In the genomic region with DNA sequence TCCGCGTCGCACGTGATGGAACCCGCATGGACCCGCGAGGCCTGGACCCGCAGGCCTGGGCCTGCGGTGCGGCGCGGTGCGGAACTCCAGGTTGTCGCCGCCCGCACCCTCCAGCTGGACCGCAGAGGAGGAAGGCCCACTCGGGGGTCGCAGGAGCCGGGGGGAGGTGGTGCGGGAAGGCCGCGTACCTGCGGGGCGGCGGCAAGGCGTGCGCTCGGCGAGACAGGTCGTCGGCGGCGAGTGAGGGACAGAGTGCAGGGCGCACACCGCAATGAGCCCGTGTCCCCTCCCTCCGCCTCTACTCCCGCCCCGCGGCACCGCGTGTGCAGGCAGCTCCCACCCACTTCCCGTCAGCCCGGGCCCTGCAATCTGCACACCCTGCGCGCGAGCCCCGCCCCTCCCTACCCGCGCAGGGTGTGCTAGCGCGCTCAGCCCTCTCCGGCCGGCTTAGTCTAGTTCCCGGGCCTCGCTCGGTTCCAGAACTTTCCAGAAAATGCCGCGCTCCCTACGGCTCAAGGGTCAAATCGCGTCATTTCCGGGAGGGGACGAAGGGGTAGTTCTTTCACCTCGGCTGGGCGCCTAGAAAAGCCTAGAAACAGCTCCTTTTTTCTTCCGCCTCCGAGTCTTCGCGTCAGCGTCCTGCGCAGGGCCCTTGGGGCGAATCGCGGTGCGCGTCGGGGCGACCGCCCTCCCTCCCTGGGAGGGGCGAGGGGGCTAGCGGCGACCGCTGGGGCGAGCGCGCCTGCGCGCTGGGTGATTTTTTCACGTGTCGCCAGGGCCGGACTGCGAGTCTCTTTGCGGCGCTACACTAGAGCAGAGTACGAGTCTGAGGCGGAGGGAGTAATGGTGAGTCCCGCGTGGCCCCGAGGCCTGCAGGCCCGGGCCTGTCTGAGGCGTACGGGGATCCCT, we compare ENCODE assay signal across 8 cellular contexts. TPM values are rescaled to one million over a fixed set of nuclear protein-coding genes. Genes with fewer than 3 reads are reported as not detected.
DNase-seq lines count a peak whose midpoint lies in the region; ATAC-seq, FAIRE-seq and TF ChIP-seq lines count a peak whose summit lies in the region.

Gene HSPD1 (minus strand): TSS at position 247 of the 909 bp plus-strand sequence. CDS start 992 bp downstream, outside the sequence.
Gene HSPE1 (plus strand): TSS at position 786 of the 909 bp plus-strand sequence. CDS start 58 bp downstream, at position 844.

- H3K36me3 ChIP-seq in keratinocyte (ENCODE audit: control insufficient read depth in 2 of 2, extremely low read depth in 1 of 2, insufficient read depth in 2 of 2, low read length in 2 of 2) = peaks cover 19 to 36% of the 10 kb centered on the region in 2 experiments

- no peaks in the 10 kb centered on the region for H3K9me3 ChIP-seq in keratinocyte (ENCODE audit: control insufficient read depth, low read depth, low read length)

- dilution Hi-C loops in keratinocyte (cut with MboI; ENCODE audit: extremely low pct_ligation_motif_present, low sequenced_read_pairs) = no loop called here

- H4K20me1 ChIP-seq in keratinocyte (ENCODE audit: control insufficient read depth, extremely low read depth, insufficient read depth, low read length) = peaks cover 9% of the 10 kb centered on the region

- H3K27me3 ChIP-seq in keratinocyte (ENCODE audit: control insufficient read depth, extremely low read depth, insufficient read depth, low read length) = no peaks in the 10 kb centered on the region

- FAIRE-seq in keratinocyte (lab: Jason Lieb, UNC) = no peak

- H3K79me2 ChIP-seq in keratinocyte (ENCODE audit: control insufficient read depth, insufficient read depth, low read length) = peaks cover 87% of the 10 kb centered on the region

- no peaks in the 10 kb centered on the region for H3K9me1 ChIP-seq in keratinocyte (ENCODE audit: control insufficient read depth, extremely low read depth, insufficient read depth, low read length)

- H3K9ac ChIP-seq in keratinocyte (ENCODE audit: control insufficient read depth, extremely low read depth, insufficient read depth, low read length) = peak within 1 kb of the TSS; percentile 89

- ATAC-seq in GM19043 (IDR thresholded peaks at IDR 0.05; ENCODE audit: low read depth, unreplicated experiment) (peak; percentile 74), HG03378 (IDR thresholded peaks at IDR 0.05; ENCODE audit: unreplicated experiment) (peak; percentile 87)

- H3K4me1 ChIP-seq in keratinocyte (ENCODE audit: control insufficient read depth, extremely low read depth, insufficient read depth, low read length) = peaks cover 33% of the 10 kb centered on the region

- H3K4me2 ChIP-seq in keratinocyte (ENCODE audit: control insufficient read depth, extremely low read depth, insufficient read depth, low read depth, low read length) = peak within 1 kb of the TSS; percentile 85

- no peak for TF ChIP-seq CTCF in AG10803 (conservative IDR thresholded peaks at IDR 0.05; ENCODE audit: low read length)
- TF ChIP-seq CTCF in keratinocyte (optimal IDR thresholded peaks at IDR 0.05 in 1 of 3, IDR thresholded peaks at IDR 0.05 in 1 of 3, conservative IDR thresholded peaks at IDR 0.05 in 1 of 3; ENCODE audit: extremely low read depth in 1 of 3, insufficient read depth in 2 of 3, low read length in 3 of 3) = no peak

- peak within 1 kb of the TSS; percentile 92 for H3K27ac ChIP-seq in keratinocyte (ENCODE audit: control insufficient read depth, insufficient read depth, low read length)

- peak; percentile 99 for DNase-seq in AG10803 (ENCODE audit: low read depth)
- DNase-seq in NCI-H460 (ENCODE audit: extremely low read depth, low read depth) = peak; percentile 100
- peak; percentile 97 for DNase-seq in activated CD4-positive, CD25-positive, alpha-beta regulatory T cell treated with anti-CD3 and anti-CD28 coated beads, Interleukin-2, amount 50 U/mL, for 72 hours
- DNase-seq in cerebellar nuclear complex (lab: John Stamatoyannopoulos, UW) = peak; percentile 72 to 92
- peak; percentile 75 for DNase-seq in keratinocyte (ENCODE audit: low read depth, low spot score)
- DNase-seq in stimulated activated CD4-positive, alpha-beta T cell treated with anti-CD3 and anti-CD28 coated beads, Interleukin-15, amount 100 ng/mL, for 1 hour (ENCODE audit: low read depth in 1 of 2, low spot score in 1 of 2) = peak; percentile 93 to 97

- H2AFZ ChIP-seq in keratinocyte (ENCODE audit: control insufficient read depth, low read length) = peak within 1 kb of the TSS; percentile 71

- H3K4me3 ChIP-seq in AG10803 (ENCODE audit: low read length) = peak within 1 kb of the TSS; percentile 84
- H3K4me3 ChIP-seq in keratinocyte (ENCODE audit: control insufficient read depth in 2 of 3, extremely low read depth in 1 of 3, insufficient read depth in 2 of 3, low read depth in 1 of 3, low read length in 3 of 3) = peak within 1 kb of the TSS; percentile 92 to 99 (median 98)

RNA-seq across cellular contexts. Expression of gene HSPD1, which starts in this region (rescaled TPM):
- 1,005 and 1,107 TPM in 2 replicates for total RNA-seq in NCI-H460 (2014; rRNA removed; shearing (Covaris generic))
- 1,171 and 1,617 TPM in 2 replicates for polyA plus RNA-seq in NCI-H460 (2014; cell fraction: nucleus; rRNA removed)
- 176 to 405 TPM (median 245 TPM) in 3 replicates for polyA plus RNA-seq in keratinocyte
- polyA plus RNA-seq in keratinocyte (2011; ENCODE audit: low read depth) = 626 TPM
- polyA plus RNA-seq in keratinocyte (2011; cell fraction: cytosol; rRNA removed) = 166 and 305 TPM in 2 replicates
- 205 and 263 TPM in 2 replicates for polyA plus RNA-seq in keratinocyte (2011; cell fraction: nucleus; rRNA removed)
- 223 and 301 TPM in 2 replicates for polyA plus RNA-seq in keratinocyte (2012; ENCODE audit: low replicate concordance)
- 109 to 351 TPM (median 167 TPM) in 3 replicates for polyA minus RNA-seq in keratinocyte
- polyA minus RNA-seq in keratinocyte (2011; cell fraction: cytosol; rRNA and poly(A)+ RNA removed) = 164 TPM
- 96.3 and 152 TPM in 2 replicates for polyA minus RNA-seq in keratinocyte (2011; cell fraction: nucleus; rRNA and poly(A)+ RNA removed)

RNA-seq across cellular contexts. Expression of gene HSPE1, which starts in this region (rescaled TPM):
- 326 and 343 TPM in 2 replicates for total RNA-seq in NCI-H460 (2014; rRNA removed; shearing (Covaris generic))
- 180 and 325 TPM in 2 replicates for polyA plus RNA-seq in NCI-H460 (2014; cell fraction: nucleus; rRNA removed)
- 105 to 277 TPM (median 209 TPM) in 3 replicates for polyA plus RNA-seq in keratinocyte
- polyA plus RNA-seq in keratinocyte (2011; ENCODE audit: low read depth) = 68.0 TPM
- 105 and 135 TPM in 2 replicates for polyA plus RNA-seq in keratinocyte (2011; cell fraction: cytosol; rRNA removed)
- 32.2 and 103 TPM in 2 replicates for polyA plus RNA-seq in keratinocyte (2011; cell fraction: nucleus; rRNA removed)
- polyA plus RNA-seq in keratinocyte (2012; ENCODE audit: low replicate concordance) = 185 and 287 TPM in 2 replicates
- polyA minus RNA-seq in keratinocyte = 0.66 to 60.1 TPM (median 11.7 TPM) in 3 replicates
- polyA minus RNA-seq in keratinocyte (2011; cell fraction: cytosol; rRNA and poly(A)+ RNA removed) = 28.0 TPM
- 10.1 and 15.7 TPM in 2 replicates for polyA minus RNA-seq in keratinocyte (2011; cell fraction: nucleus; rRNA and poly(A)+ RNA removed)

Comparison
In these comparisons a context has a peak if more than half of its experiments do, and no peak if none do; other contexts are left out.
1. Peak in every context shown above with its lines: DNase-seq, ATAC-seq, H3K4me3 ChIP-seq and H3K27ac ChIP-seq.